In genomic region chr5:73826301-73826700, GRCh38 we compare ENCODE assay signal across 15 cellular contexts.
DNase-seq lines count a peak whose midpoint lies in the region; ATAC-seq and TF ChIP-seq lines count a peak whose summit lies in the region.
"Had no signal": no experiment of that assay in that cellular context is flagged by ENCODE, and none has a peak within 500 bp of the region (broad histone marks: within the 10 kb centered on the region; RNA-seq: fewer than 3 reads in every experiment).

No MANE protein-coding gene starts in this region.

- CTCF ChIA-PET in Panc1 (lab: Charles Lee) = no interaction called here

- H3K9ac ChIP-seq in GM23248 = peak overlapping the region; percentile 56
- peak overlapping the region; percentile 64 for H3K9ac ChIP-seq in skeletal muscle satellite cell (ENCODE audit: low read depth, low read length)

- ATAC-seq in Panc1 (peak; percentile 40), HG02981 (IDR thresholded peaks at IDR 0.05; ENCODE audit: unreplicated experiment) (no peak), HG03139 (IDR thresholded peaks at IDR 0.05; ENCODE audit: unreplicated experiment) (no peak), HG02852 (IDR thresholded peaks at IDR 0.05; ENCODE audit: unreplicated experiment) (no peak)
- ATAC-seq: right cardiac atrium had no signal

- POLR2A ChIA-PET in Panc1 (lab: Charles Lee) = no interaction called here

- 88 to 91% methylated on average over 5 of the region's 5 CpGs for WGBS in GM23248 (ENCODE audit: low coverage in 1 of 2, low lambda C conversion rate in 2 of 2, missing lambda C conversion rate in 2 of 2), 2 experiments
- 77% methylated on average over 5 of the region's 5 CpGs for WGBS in esophagus muscularis mucosa

- H4K20me1 ChIP-seq in GM23248 (ENCODE audit: insufficient read depth) = no peaks in the 10 kb centered on the region

- H3K79me2 ChIP-seq in GM23248 (ENCODE audit: insufficient read depth) = no peaks in the 10 kb centered on the region

- intact Hi-C loops in Panc1 (cut with micrococcal nuclease; ENCODE audit: unreplicated experiment) = no loop called here
- intact Hi-C loops in esophagus muscularis mucosa (cut with DNase I) = no loop called here

- in situ Hi-C loops in GM23248 (cut with MboI) (no loop called here), Panc1 (cut with HindIII; ENCODE audit: low pct_unique_long_range_greater_than_20kb, low sequenced_read_pairs) (no loop called here)

- H3K4me3 ChIP-seq in GM23248 = peak overlapping the region; percentile 17; the same call in 1 of the 2 replicates
- no peak overlapping the region for H3K4me3 ChIP-seq in Panc1 (ENCODE audit: low read depth in 2 of 2, low read length in 2 of 2)
- no peak overlapping the region for H3K4me3 ChIP-seq in skeletal muscle satellite cell (ENCODE audit: low read length)
- no peak overlapping the region for H3K4me3 ChIP-seq in esophagus muscularis mucosa

- H3K4me1 ChIP-seq in GM23248 (ENCODE audit: insufficient read depth) = peaks cover 50% of the 10 kb centered on the region
- H3K4me1 ChIP-seq in Panc1 (ENCODE audit: control insufficient read depth, insufficient read depth, low read length) = peaks cover 17% of the 10 kb centered on the region
- peaks cover 53% of the 10 kb centered on the region for H3K4me1 ChIP-seq in skeletal muscle satellite cell (ENCODE audit: control insufficient read depth, insufficient read depth, low read length)
- peaks cover 0 to 19% (median 14%) of the 10 kb centered on the region in 4 donors for H3K4me1 ChIP-seq in esophagus muscularis mucosa

- H3K4me2 ChIP-seq in GM23248 (ENCODE audit: unreplicated experiment) (peak overlapping the region; percentile 61), skeletal muscle satellite cell (ENCODE audit: low read length) (peak overlapping the region; percentile 40)

- BruUV-seq in Panc1 (replicated peaks; lab: Mats Ljungman, UMichigan) = no TSS peak

- H3K9me2 ChIP-seq in GM23248 (ENCODE audit: insufficient read depth) = no peaks in the 10 kb centered on the region

- TF ChIP-seq EP300 in esophagus muscularis mucosa (IDR thresholded peaks at IDR 0.05) = no peak

- no peak for TF ChIP-seq POLR2A in esophagus muscularis mucosa (IDR thresholded peaks at IDR 0.05; ENCODE audit: low read depth)

- H3K36me3 ChIP-seq in GM23248 (ENCODE audit: low read depth) (no peaks in the 10 kb centered on the region), Panc1 (ENCODE audit: control insufficient read depth, insufficient read depth, low read length) (no peaks in the 10 kb centered on the region), skeletal muscle satellite cell (ENCODE audit: insufficient read depth, low read length) (peaks cover 12% of the 10 kb centered on the region), esophagus muscularis mucosa (no peaks in the 10 kb centered on the region)

- H3K27me3 ChIP-seq in GM23248 (replicated peaks; ENCODE audit: insufficient read depth) = no peaks in the 10 kb centered on the region
- no peaks in the 10 kb centered on the region for H3K27me3 ChIP-seq in Panc1 (ENCODE audit: control insufficient read depth, insufficient read depth, low read length)
- H3K27me3 ChIP-seq in skeletal muscle satellite cell (ENCODE audit: control insufficient read depth, insufficient read depth, low read length) = no peaks in the 10 kb centered on the region
- no peaks in the 10 kb centered on the region for H3K27me3 ChIP-seq in esophagus muscularis mucosa

- H3K9me3 ChIP-seq in GM23248 (ENCODE audit: low read depth) (no peaks in the 10 kb centered on the region), Panc1 (ENCODE audit: control insufficient read depth, insufficient read depth, low read depth, low read length) (no peaks in the 10 kb centered on the region), skeletal muscle satellite cell (replicated peaks; ENCODE audit: low read length) (no peaks in the 10 kb centered on the region), esophagus muscularis mucosa (no peaks in the 10 kb centered on the region)

- DNase-seq in GM23248 = peak; percentile 15
- DNase-seq in Panc1 (ENCODE audit: low read depth, low spot score) = no peak
- DNase-seq in fibroblast of peridontal ligament (ENCODE audit: extremely low read depth) = peak; percentile 33
- no peak for DNase-seq in esophagus muscularis mucosa (ENCODE audit: extremely low spot score)
- DNase-seq: activated naive CD4-positive, alpha-beta T cell treated with anti-CD3 and anti-CD28 coated beads for 36 hours; activated T-cell treated with anti-CD3 and anti-CD28 coated beads for 4 hours; erythroblast; islet precursor cell; NCI-H2081 treated with DMSO at 0.1 percent for 48 hours; right cardiac atrium; stimulated activated CD4-positive, alpha-beta T cell treated with anti-CD3 and anti-CD28 coated beads, Interleukin-1b, Interleukin-23, amount 100 ng/mL, for 48 hours had no signal

- H3K27ac ChIP-seq in GM23248 (peak overlapping the region; percentile 81), Panc1 (ENCODE audit: low read length) (no peak overlapping the region), esophagus muscularis mucosa (replicated peaks in 1 of 4) (peak overlapping the region in 1 of 4 donors; percentile 13)

- peaks cover 34% of the 10 kb centered on the region for H3F3A ChIP-seq in GM23248 (ENCODE audit: insufficient read depth)

- TF ChIP-seq CTCF in Panc1 (IDR thresholded peaks at IDR 0.05) (no peak), esophagus muscularis mucosa (IDR thresholded peaks at IDR 0.05) (no peak)

- H2AFZ ChIP-seq in GM23248 = peak overlapping the region; percentile 31; the same call in 1 of the 2 replicates

Comparison
In these comparisons a context has a peak if more than half of its experiments do, and no peak if none do; other contexts are left out.
1. DNase-seq: peak in GM23248 (single experiment) and fibroblast of peridontal ligament (single experiment); none in Panc1 (single experiment) and esophagus muscularis mucosa (single experiment).